ENCODE assay signal across 10 cellular contexts in genomic region chr6:159061805-159062563, GRCh38. TPM values are rescaled to one million over a fixed set of nuclear protein-coding genes. Genes with fewer than 3 reads are reported as not detected.
A peak's percentile ranks its signal among the peaks of the same experiment; 100 is the strongest.
DNase-seq lines count a peak whose midpoint lies in the region; ATAC-seq and TF ChIP-seq lines count a peak whose summit lies in the region.
"Had no signal": no experiment of that assay in that cellular context is flagged by ENCODE, and none has a peak within 500 bp of the region (broad histone marks: within the 10 kb centered on the region; RNA-seq: fewer than 3 reads in every experiment).

No MANE protein-coding gene starts in this region.

- TF ChIP-seq EP300 in suprapubic skin (IDR thresholded peaks at IDR 0.05), result no peak

- H3K9me3 Mint-ChIP-seq in activated T-cell treated with anti-CD3 and anti-CD28 coated beads, Interleukin-2, amount 50 U/mL, for 4 hours, result no peaks in the 10 kb centered on the region
- H3K9me3 Mint-ChIP-seq in activated naive CD8-positive, alpha-beta T cell treated with anti-CD3 and anti-CD28 coated beads, Interleukin-2, amount 50 U/mL, for 24 hours, result no peaks in the 10 kb centered on the region

- peak overlapping the region; percentile 61 for H3K4me3 Mint-ChIP-seq in activated T-cell treated with anti-CD3 and anti-CD28 coated beads, Interleukin-2, amount 50 U/mL, for 4 hours
- peak overlapping the region; percentile 56 for H3K4me3 Mint-ChIP-seq in activated naive CD8-positive, alpha-beta T cell treated with anti-CD3 and anti-CD28 coated beads, Interleukin-2, amount 50 U/mL, for 24 hours

- peak; percentile 67 to 79 for ATAC-seq in activated T-cell treated with anti-CD3 and anti-CD28 coated beads, Interleukin-2, amount 50 U/mL, for 4 hours
- peak; percentile 52 for ATAC-seq in HG03460 (IDR thresholded peaks at IDR 0.05; ENCODE audit: unreplicated experiment)
- peak; percentile 70 for ATAC-seq in activated naive CD8-positive, alpha-beta T cell treated with anti-CD3 and anti-CD28 coated beads, Interleukin-2, amount 50 U/mL, for 24 hours

- no peak for DNase-seq in activated T-cell treated with anti-CD3 and anti-CD28 coated beads, Interleukin-2, amount 50 U/mL, for 4 hours
- no peak for DNase-seq in activated T-cell treated with anti-CD3 and anti-CD28 coated beads, Interleukin-2, amount 50 U/mL, for 1 hour
- no peak for DNase-seq in activated naive CD8-positive, alpha-beta T cell treated with anti-CD3 and anti-CD28 coated beads, Interleukin-2, amount 50 U/mL, for 24 hours
- DNase-seq in suprapubic skin (ENCODE audit: low spot score in 2 of 2) (no peak), DMS53 treated with DMSO at 0.1 percent for 48 hours (lab: John Stamatoyannopoulos, UW; ENCODE audit: unreplicated experiment) (no peak), testis (no peak)
- DNase-seq in activated CD8-positive, alpha-beta memory T cell treated with anti-CD3 and anti-CD28 coated beads for 24 hours, result no peak
- DNase-seq: tibial artery had no signal

- TF ChIP-seq POLR2A in suprapubic skin (IDR thresholded peaks at IDR 0.05) (no peak), testis (IDR thresholded peaks at IDR 0.05) (no peak)

- TF ChIP-seq CTCF in suprapubic skin (IDR thresholded peaks at IDR 0.05) (no peak), testis (IDR thresholded peaks at IDR 0.05) (no peak)

- WGBS in suprapubic skin, result 84% methylated on average over 10 of the region's 10 CpGs
- WGBS in testis, 2 donors, result 89% methylated on average over 10 of the region's 10 CpGs

- H3K36me3 ChIP-seq in suprapubic skin, result no peaks in the 10 kb centered on the region
- no peaks in the 10 kb centered on the region for H3K36me3 ChIP-seq in testis (ENCODE audit: low read depth, missing control alignments)
- H3K36me3 ChIP-seq: tibial artery had no signal

- H3K9me3 ChIP-seq in suprapubic skin (no peaks in the 10 kb centered on the region), testis (no peaks in the 10 kb centered on the region)
- H3K9me3 ChIP-seq: tibial artery had no signal

- H3K36me3 Mint-ChIP-seq in activated T-cell treated with anti-CD3 and anti-CD28 coated beads, Interleukin-2, amount 50 U/mL, for 4 hours (ENCODE audit: insufficient read depth), result no peaks in the 10 kb centered on the region
- no peaks in the 10 kb centered on the region for H3K36me3 Mint-ChIP-seq in activated naive CD8-positive, alpha-beta T cell treated with anti-CD3 and anti-CD28 coated beads, Interleukin-2, amount 50 U/mL, for 24 hours (ENCODE audit: low read depth)

- H3K27me3 Mint-ChIP-seq in activated T-cell treated with anti-CD3 and anti-CD28 coated beads, Interleukin-2, amount 50 U/mL, for 4 hours (ENCODE audit: low read depth), result no peaks in the 10 kb centered on the region
- no peaks in the 10 kb centered on the region for H3K27me3 Mint-ChIP-seq in activated naive CD8-positive, alpha-beta T cell treated with anti-CD3 and anti-CD28 coated beads, Interleukin-2, amount 50 U/mL, for 24 hours

- H3K27ac ChIP-seq in suprapubic skin (peak overlapping the region; percentile 38), testis (no peak overlapping the region)
- H3K27ac ChIP-seq: tibial artery had no signal

- H3K27me3 ChIP-seq in suprapubic skin, result no peaks in the 10 kb centered on the region
- H3K27me3 ChIP-seq in testis, result no peaks in the 10 kb centered on the region

- peaks cover 4% of the 10 kb centered on the region for H3K4me1 ChIP-seq in suprapubic skin
- peaks cover 3% of the 10 kb centered on the region for H3K4me1 ChIP-seq in testis
- H3K4me1 ChIP-seq: tibial artery had no signal

- peak overlapping the region; percentile 89 for H3K27ac Mint-ChIP-seq in activated naive CD8-positive, alpha-beta T cell treated with anti-CD3 and anti-CD28 coated beads, Interleukin-2, amount 50 U/mL, for 24 hours

- H3K4me1 Mint-ChIP-seq in activated T-cell treated with anti-CD3 and anti-CD28 coated beads, Interleukin-2, amount 50 U/mL, for 4 hours (ENCODE audit: low read depth), result peaks cover 98% of the 10 kb centered on the region
- peaks cover 100% of the 10 kb centered on the region for H3K4me1 Mint-ChIP-seq in activated naive CD8-positive, alpha-beta T cell treated with anti-CD3 and anti-CD28 coated beads, Interleukin-2, amount 50 U/mL, for 24 hours

- no peak overlapping the region for H3K4me3 ChIP-seq in suprapubic skin
- no peak overlapping the region for H3K4me3 ChIP-seq in testis
- H3K4me3 ChIP-seq: tibial artery had no signal

- intact Hi-C loops in testis (cut with DNase I; ENCODE audit: low total_unique reads), result no loop called here

RNA-seq across cellular contexts. Expression of gene TAGAP, which starts 17.2 kb away (rescaled TPM):
- 100 to 1,000 TPM; 120 to 132 (median 130) TPM for total RNA-seq in activated T-cell treated with anti-CD3 and anti-CD28 coated beads, Interleukin-2, amount 50 U/mL, for 4 hours
- total RNA-seq in suprapubic skin (1 to 10 TPM; 1.2 to 1.9 (median 1.5) TPM), testis (1 to 10 TPM; 1.1 to 4.5 TPM)
- 4.9 TPM for polyA plus RNA-seq in testis (ENCODE audit: insufficient read depth, low read depth, low replicate concordance)
- total RNA-seq: pulmonary artery endothelial cell had no signal

Comparison
In these comparisons a context has a peak if more than half of its experiments do, and no peak if none do; other contexts are left out.
1. RNA of gene TAGAP, which starts 17.2 kb away (total RNA-seq): 120 to 132 TPM in activated T-cell treated with anti-CD3 and anti-CD28 coated beads, Interleukin-2, amount 50 U/mL, for 4 hours; 1.1 to 4.5 TPM in testis and 1.2 to 1.9 TPM in suprapubic skin; every median in the first group is over 10 times any median in the second.
2. Peak in every context shown above with its lines, with median percentiles within 50 percentile points of each other: ATAC-seq.